ENCODE assay signal across 17 cellular contexts in genomic region chr10:113171662-113172061, GRCh38.
A peak's percentile ranks its signal among the peaks of the same experiment; 100 is the strongest.
DNase-seq lines count a peak whose midpoint lies in the region; ATAC-seq and TF ChIP-seq lines count a peak whose summit lies in the region.
"Had no signal": no experiment of that assay in that cellular context is flagged by ENCODE, and none has a peak within 500 bp of the region (broad histone marks: within the 10 kb centered on the region; RNA-seq: fewer than 3 reads in every experiment).

No MANE protein-coding gene starts in this region.

- no peaks in the 10 kb centered on the region for H3K27me3 ChIP-seq in BE2C
- H3K27me3 ChIP-seq in HCT116 (ENCODE audit: insufficient read depth, low read length), result no peaks in the 10 kb centered on the region
- no peaks in the 10 kb centered on the region for H3K27me3 ChIP-seq in SK-N-SH (ENCODE audit: insufficient read depth)
- no peaks in the 10 kb centered on the region for H3K27me3 ChIP-seq in H9 (ENCODE audit: insufficient read depth, low read length)
- H3K27me3 ChIP-seq: BLaER1 had no signal

- no peak overlapping the region for H3K4me3 Mint-ChIP-seq in H9
- H3K4me3 Mint-ChIP-seq: CD14-positive monocyte had no signal

- no peak overlapping the region for H3K18ac ChIP-seq in H9 (ENCODE audit: insufficient read length, low read depth, low read length)

- no peak overlapping the region for H3K4ac ChIP-seq in H9 (ENCODE audit: low read depth, low read length)

- peaks cover 0 to 7% (median 3%) of the 10 kb centered on the region in 3 experiments; a peak in 3 of 7 replicates for H3K36me3 Mint-ChIP-seq in H9 (ENCODE audit: insufficient read depth in 1 of 3, low read depth in 3 of 3)
- H3K36me3 Mint-ChIP-seq: CD4-positive, alpha-beta memory T cell had no signal

- CTCF ChIA-PET in HCT116 (lab: Charles Lee), result no interaction called here
- CTCF ChIA-PET in SK-N-SH (lab: Yijun Ruan, JAX), result interaction anchor here (0.9 to 1.8 kb wide), 7 partner anchors 8 to 607 kb away, joined by 4 to 8 read pairs (median 4); no protein-coding TSS in a partner anchor

- no peak overlapping the region for H3T11ph ChIP-seq in H9 (ENCODE audit: low read length)

- ATAC-seq in HCT116 (no peak), left lobe of liver (peak; percentile 95), GM21526 (IDR thresholded peaks at IDR 0.05; ENCODE audit: low FRiP score, unreplicated experiment) (no peak), GM21717 (IDR thresholded peaks at IDR 0.05; ENCODE audit: unreplicated experiment) (no peak)
- ATAC-seq: K562 had no signal

- H2BK12ac ChIP-seq in H9 (ENCODE audit: insufficient read length, low read depth, low read length), result no peak overlapping the region

- H2AK5ac ChIP-seq in H9 (ENCODE audit: insufficient read length, low read length), result no peak overlapping the region

- no peak overlapping the region for H3K23ac ChIP-seq in H9 (ENCODE audit: insufficient read length, low read depth, low read length)

- TSS peak; percentile 0 for BruUV-seq in HCT116 (replicated peaks; lab: Mats Ljungman, UMichigan)

- TF ChIP-seq RAD21 in HCT116 (IDR thresholded peaks at IDR 0.05; ENCODE audit: low read depth) (no peak), SK-N-SH (IDR thresholded peaks at IDR 0.05; ENCODE audit: low read length) (no peak; the same call in 1 of the 2 replicates)

- H3K27ac ChIP-seq in HCT116 (ENCODE audit: low read depth, low read length) (no peak overlapping the region), SK-N-SH (ENCODE audit: low read depth in 2 of 2, low read length in 1 of 2) (peak overlapping the region in 1 of 2 experiments; percentile 73; a peak in 2 of 4 replicates), H9 (ENCODE audit: insufficient read length, low read depth, low read length) (no peak overlapping the region)
- H3K27ac ChIP-seq: BLaER1 had no signal

- no peak overlapping the region for H4K8ac ChIP-seq in H9 (replicated peaks; ENCODE audit: insufficient read length, low read depth, low read length)

- POLR2A ChIA-PET in HCT116 (lab: Charles Lee), result no interaction called here
- POLR2A ChIA-PET in SK-N-SH (lab: Yijun Ruan, JAX), result no interaction called here

- H2AFZ ChIP-seq in HCT116 (ENCODE audit: low read depth, low read length, poor library complexity, severe bottlenecking) (no peak overlapping the region), SK-N-SH (ENCODE audit: low read depth) (no peak overlapping the region), H9 (ENCODE audit: low read length) (no peak overlapping the region)

- H3K4me1 ChIP-seq in BE2C (peaks cover 65% of the 10 kb centered on the region), HCT116 (ENCODE audit: control insufficient read depth in 1 of 2, insufficient read depth in 2 of 2, low read length in 2 of 2) (no peaks in the 10 kb centered on the region), SK-N-SH (ENCODE audit: control insufficient read depth in 1 of 2, insufficient read depth in 2 of 2, low read depth in 1 of 2, low read length in 1 of 2) (peaks cover 0 to 23% of the 10 kb centered on the region in 2 experiments; a peak in 2 of 4 replicates), H9 (ENCODE audit: insufficient read depth, low read length) (peaks cover 5% of the 10 kb centered on the region; the same call in 1 of the 2 replicates)
- H3K4me1 ChIP-seq: HAP-1 had no signal

- H2BK20ac ChIP-seq in H9 (ENCODE audit: low read depth, low read length, poor library complexity, severe bottlenecking), result no peak overlapping the region

- H3K79me2 ChIP-seq in HCT116 (ENCODE audit: insufficient read depth, low read length) (no peaks in the 10 kb centered on the region), SK-N-SH (ENCODE audit: insufficient read depth) (no peaks in the 10 kb centered on the region), H9 (ENCODE audit: insufficient read depth, low read length) (no peaks in the 10 kb centered on the region)

- H2BK120ac ChIP-seq in H9 (ENCODE audit: low read depth, low read length, poor library complexity, severe bottlenecking), result no peak overlapping the region

- no peaks in the 10 kb centered on the region for H3K79me1 ChIP-seq in H9 (ENCODE audit: insufficient read depth, low read depth, low read length, poor library complexity, severe bottlenecking)

- no peak overlapping the region for H2BK5ac ChIP-seq in H9 (ENCODE audit: insufficient read length, low read length)

- H2BK15ac ChIP-seq in H9 (ENCODE audit: low read depth, low read length), result no peak overlapping the region

- DNase-seq in BE2C (peak; percentile 86), HCT116 (ENCODE audit: low read depth, low spot score) (no peak), SK-N-SH (peak; percentile 68), left lobe of liver (ENCODE audit: low spot score) (peak; percentile 64), H9 (no peak)
- DNase-seq: ACHN; AML-193; CD4-positive, alpha-beta memory T cell; DMS153; DMS79; GDM1 had no signal

- no peak for TF ChIP-seq POLR2A in HCT116 (IDR thresholded peaks at IDR 0.05; ENCODE audit: borderline replicate concordance, extremely low read depth, insufficient read depth, insufficient read length)

- no peaks in the 10 kb centered on the region for H3K9me3 ChIP-seq in BE2C
- H3K9me3 ChIP-seq in HCT116 (ENCODE audit: control insufficient read depth in 1 of 2, insufficient read depth in 1 of 2, low read depth in 1 of 2, low read length in 2 of 2), result no peaks in the 10 kb centered on the region
- H3K9me3 ChIP-seq in SK-N-SH, result no peaks in the 10 kb centered on the region
- H3K9me3 ChIP-seq in H9 (ENCODE audit: control insufficient read depth, low read depth, low read length), result no peaks in the 10 kb centered on the region
- H3K9me3 ChIP-seq: BLaER1, HAP-1 had no signal

- RAD21 ChIA-PET in HCT116 (lab: Charles Lee; ENCODE audit: low non-redundant PET in 1 of 2, low total read pairs in 2 of 2, uncharacterized antibody in 2 of 2, unreplicated experiment in 2 of 2), result no interaction called here

- H3K9ac ChIP-seq in HCT116 (ENCODE audit: low read length), result no peak overlapping the region
- no peak overlapping the region for H3K9ac ChIP-seq in SK-N-SH
- H3K9ac ChIP-seq in H9 (ENCODE audit: extremely low read depth, insufficient read length, low read length), result no peak overlapping the region
- H3K9ac ChIP-seq: BLaER1 had no signal

- H3K4me1 Mint-ChIP-seq in H9, result peaks cover 37 to 50% of the 10 kb centered on the region in 2 experiments

- TF ChIP-seq EP300 in SK-N-SH (IDR thresholded peaks at IDR 0.05; ENCODE audit: borderline replicate concordance in 1 of 2, low read depth in 1 of 2, low read length in 1 of 2), result peak in 1 of 2 experiments; percentile 40; a peak in 1 of 4 replicates

- H3K4me3 ChIP-seq in BE2C (ENCODE audit: low read depth, low read length) (no peak overlapping the region), HCT116 (replicated peaks in 1 of 2; ENCODE audit: low read depth in 1 of 2, low read length in 2 of 2) (no peak overlapping the region), SK-N-SH (ENCODE audit: low read depth in 2 of 2, low read length in 1 of 2) (no peak overlapping the region)
- H3K4me3 ChIP-seq: BLaER1, HAP-1, K562 had no signal

- no peaks in the 10 kb centered on the region for H3K23me2 ChIP-seq in H9 (ENCODE audit: insufficient read length, low read depth, low read length, poor library complexity, severe bottlenecking)

- 0 out of 2 replicates have a peak, but pooled peaks cover 2% of the 10 kb centered on the region for H3K36me3 ChIP-seq in BE2C
- H3K36me3 ChIP-seq in HCT116 (ENCODE audit: control insufficient read depth in 1 of 2, insufficient read depth in 2 of 2, low read length in 2 of 2), result peaks cover 9 to 11% of the 10 kb centered on the region in 2 experiments; a peak in 3 of 4 replicates
- H3K36me3 ChIP-seq in SK-N-SH (replicated peaks in 1 of 2; ENCODE audit: control insufficient read depth in 1 of 2, insufficient read depth in 2 of 2, low read length in 1 of 2), result peaks cover 1 to 7% of the 10 kb centered on the region in 2 experiments

- 76% methylated on average over 10 of the region's 11 CpGs for WGBS in SK-N-SH (ENCODE audit: low lambda C conversion rate)
- no CpG with 5 or more reads among the region's 11 CpGs for WGBS in H9 (ENCODE audit: extremely low coverage, insufficient read length, low lambda C conversion rate)

- no peaks in the 10 kb centered on the region for H3K9me2 ChIP-seq in HCT116 (ENCODE audit: insufficient read depth)
- no peaks in the 10 kb centered on the region for H3K9me2 ChIP-seq in SK-N-SH

- no peak overlapping the region for H4K91ac ChIP-seq in H9 (ENCODE audit: insufficient read length, low read depth, low read length)

- H4K20me1 ChIP-seq in HCT116 (ENCODE audit: insufficient read depth) (0 out of 2 replicates have a peak, but pooled peaks cover 5% of the 10 kb centered on the region), SK-N-SH (ENCODE audit: insufficient read depth) (no peaks in the 10 kb centered on the region), H9 (ENCODE audit: control insufficient read depth, insufficient read depth, insufficient read length) (no peaks in the 10 kb centered on the region)
- H4K20me1 ChIP-seq: BLaER1 had no signal

- H3K27me3 Mint-ChIP-seq in H9 (ENCODE audit: low read depth), result no peaks in the 10 kb centered on the region; the same call in 1 of the 2 replicates
- H3K27me3 Mint-ChIP-seq: CD4-positive, alpha-beta memory T cell had no signal

- no peak overlapping the region; a peak in 1 of 7 replicates for H3K27ac Mint-ChIP-seq in H9
- H3K27ac Mint-ChIP-seq: CD4-positive, alpha-beta memory T cell had no signal

- no peak overlapping the region for H3K4me2 ChIP-seq in HCT116 (ENCODE audit: low read length)
- H3K4me2 ChIP-seq in SK-N-SH, result no peak overlapping the region
- H3K4me2 ChIP-seq in H9 (ENCODE audit: insufficient read depth, insufficient read length, low read length), result no peak overlapping the region
- H3K4me2 ChIP-seq: BLaER1 had no signal

- TF ChIP-seq CTCF in BE2C (IDR thresholded peaks at IDR 0.05; ENCODE audit: low read depth, low read length) (no peak), HCT116 (IDR thresholded peaks at IDR 0.05 in 2 of 3, conservative IDR thresholded peaks at IDR 0.05 in 1 of 3; ENCODE audit: borderline replicate concordance in 1 of 3, insufficient read depth in 1 of 3, low read depth in 2 of 3, low read length in 2 of 3) (no peak), SK-N-SH (IDR thresholded peaks at IDR 0.05) (no peak), H9 (conservative IDR thresholded peaks at IDR 0.05) (no peak)

- H4K5ac ChIP-seq in H9 (ENCODE audit: insufficient read length, low read depth, low read length), result no peak overlapping the region

- H3K9me3 Mint-ChIP-seq in H9, result no peaks in the 10 kb centered on the region
- H3K9me3 Mint-ChIP-seq: CD14-positive monocyte; CD4-positive, alpha-beta memory T cell had no signal

- H3K56ac ChIP-seq in H9 (ENCODE audit: insufficient read length, low read depth, low read length), result no peak overlapping the region

- H3K14ac ChIP-seq in H9 (ENCODE audit: insufficient read depth, low read length), result no peak overlapping the region

- intact Hi-C loops in HCT116 (cut with micrococcal nuclease), result no loop called here

- H3F3A ChIP-seq in SK-N-SH (replicated peaks; ENCODE audit: insufficient read depth), result no peaks in the 10 kb centered on the region

TF ChIP-seq in SK-N-SH, 30 proteins besides CTCF, POLR2A, EP300 and RAD21 (continues in another document):
- TF ChIP-seq GABPA (IDR thresholded peaks at IDR 0.05; ENCODE audit: low read depth) (no peak), GATA2 (CRISPR knock-in tag; IDR thresholded peaks at IDR 0.05) (peak; percentile 55; the same call in 1 of the 2 replicates), RCOR1 (IDR thresholded peaks at IDR 0.05; ENCODE audit: low read length) (peak; percentile 62; the same call in 1 of the 2 replicates), MEF2A (IDR thresholded peaks at IDR 0.05; ENCODE audit: borderline replicate concordance, low read depth) (no peak)

Comparison
In these comparisons a context has a peak if more than half of its experiments do, and no peak if none do; other contexts are left out.
1. DNase-seq: peak in BE2C (single experiment), SK-N-SH (single experiment) and left lobe of liver (single experiment); none in HCT116 (single experiment) and H9 (single experiment).